ENCODE assay signal across 13 cellular contexts in genomic region chr2:155690785-155691184, GRCh38.
DNase-seq lines count a peak whose midpoint lies in the region; ATAC-seq and TF ChIP-seq lines count a peak whose summit lies in the region.
"Had no signal": no experiment of that assay in that cellular context is flagged by ENCODE, and none has a peak within 500 bp of the region (broad histone marks: within the 10 kb centered on the region; RNA-seq: fewer than 3 reads in every experiment).

No MANE protein-coding gene starts in this region.

- dilution Hi-C loops in mammary epithelial cell (cut with HindIII; ENCODE audit: low sequenced_read_pairs) = no loop called here

- peaks cover 11% of the 10 kb centered on the region for H3K4me1 ChIP-seq in OCI-LY3 (ENCODE audit: low read length)
- H3K4me1 ChIP-seq in GM23338 (ENCODE audit: insufficient read depth) = no peaks in the 10 kb centered on the region
- no peaks in the 10 kb centered on the region for H3K4me1 ChIP-seq in mammary epithelial cell (ENCODE audit: insufficient read depth, low read length)

- in situ Hi-C loops in mammary epithelial cell (cut with MboI; ENCODE audit: low sequenced_read_pairs in 2 of 2) = no loop called here

- H3K4me3 ChIP-seq in OCI-LY3 (ENCODE audit: low read length) (no peak overlapping the region), GM23338 (no peak overlapping the region), mammary epithelial cell (replicated peaks in 1 of 3; ENCODE audit: insufficient read depth in 1 of 3, low read depth in 2 of 3, low read length in 3 of 3) (no peak overlapping the region)

- no peaks in the 10 kb centered on the region for H3K27me3 Mint-ChIP-seq in GM23338 (ENCODE audit: insufficient read depth, low read depth, poor library complexity)
- H3K27me3 Mint-ChIP-seq: stimulated activated naive CD8-positive, alpha-beta T cell treated with anti-CD3 and anti-CD28 coated beads, Interleukin-15, amount 100 ng/mL, for 72 hours had no signal

- H3K36me3 ChIP-seq in OCI-LY3 (replicated peaks; ENCODE audit: low read depth, low read length) = no peaks in the 10 kb centered on the region
- no peaks in the 10 kb centered on the region for H3K36me3 ChIP-seq in GM23338 (ENCODE audit: insufficient read depth)
- no peaks in the 10 kb centered on the region for H3K36me3 ChIP-seq in mammary epithelial cell (ENCODE audit: insufficient read depth, low read length)

- ATAC-seq in GM18502 (IDR thresholded peaks at IDR 0.05; ENCODE audit: poor library complexity, unreplicated experiment) (peak; percentile 92), GM21423 (IDR thresholded peaks at IDR 0.05; ENCODE audit: unreplicated experiment) (peak; percentile 80), HG03097 (IDR thresholded peaks at IDR 0.05; ENCODE audit: low FRiP score, unreplicated experiment) (peak; percentile 68), GM23338 (no peak)
- ATAC-seq: stimulated activated naive CD8-positive, alpha-beta T cell treated with anti-CD3 and anti-CD28 coated beads, Interleukin-15, amount 100 ng/mL, for 72 hours had no signal

- DNase-seq in NCI-H526 (lab: John Stamatoyannopoulos, UW) (no peak), head of caudate nucleus (no peak), GM23338 (ENCODE audit: low spot score) (no peak), mammary epithelial cell (no peak)
- DNase-seq: activated CD4-positive, alpha-beta T cell treated with anti-CD3 and anti-CD28 coated beads, Interleukin-2, amount 50 U/mL, for 4 hours; effector CD4-positive, alpha-beta T cell; NCI-H1694; stimulated activated naive CD8-positive, alpha-beta T cell treated with anti-CD3 and anti-CD28 coated beads, Interleukin-15, amount 100 ng/mL, for 72 hours had no signal

- H3K79me2 ChIP-seq in OCI-LY3 (ENCODE audit: low read length) (no peaks in the 10 kb centered on the region), GM23338 (replicated peaks; ENCODE audit: insufficient read depth) (no peaks in the 10 kb centered on the region), mammary epithelial cell (ENCODE audit: insufficient read depth, low read length) (no peaks in the 10 kb centered on the region)

- BruUV-seq in mammary epithelial cell (replicated peaks; lab: Mats Ljungman, UMichigan) = no TSS peak

- H4K20me1 ChIP-seq in OCI-LY3 (ENCODE audit: insufficient read depth, low read length) (no peaks in the 10 kb centered on the region), GM23338 (replicated peaks; ENCODE audit: insufficient read depth) (no peaks in the 10 kb centered on the region), mammary epithelial cell (ENCODE audit: insufficient read depth, low read length) (no peaks in the 10 kb centered on the region)

- H3K9me2 ChIP-seq in GM23338 (ENCODE audit: insufficient read depth) = no peaks in the 10 kb centered on the region

- no peaks in the 10 kb centered on the region for H3F3A ChIP-seq in GM23338 (replicated peaks; ENCODE audit: low read depth)

- intact Hi-C loops in head of caudate nucleus (cut with DNase I) = no loop called here
- intact Hi-C loops in mammary epithelial cell (cut with micrococcal nuclease) = no loop called here

- no peaks in the 10 kb centered on the region for H3K9me3 ChIP-seq in OCI-LY3 (ENCODE audit: insufficient read depth, low read length)
- no peaks in the 10 kb centered on the region for H3K9me3 ChIP-seq in mammary epithelial cell (replicated peaks; ENCODE audit: insufficient read depth, low read length)

- no peak overlapping the region for H3K27ac Mint-ChIP-seq in GM23338
- H3K27ac Mint-ChIP-seq: nephron; stimulated activated naive CD8-positive, alpha-beta T cell treated with anti-CD3 and anti-CD28 coated beads, Interleukin-15, amount 100 ng/mL, for 72 hours had no signal

- H3K9ac ChIP-seq in OCI-LY3 (ENCODE audit: low read length) (no peak overlapping the region), mammary epithelial cell (ENCODE audit: insufficient read depth, low read length) (no peak overlapping the region)

- H2AFZ ChIP-seq in OCI-LY3 (ENCODE audit: low read depth, low read length) (no peak overlapping the region), GM23338 (no peak overlapping the region), mammary epithelial cell (ENCODE audit: low read depth, low read length) (no peak overlapping the region)

- H3K4me3 Mint-ChIP-seq in GM23338 = no peak overlapping the region
- H3K4me3 Mint-ChIP-seq: nephron; stimulated activated naive CD8-positive, alpha-beta T cell treated with anti-CD3 and anti-CD28 coated beads, Interleukin-15, amount 100 ng/mL, for 72 hours had no signal

- no peaks in the 10 kb centered on the region for H3K27me3 ChIP-seq in OCI-LY3 (ENCODE audit: low read depth, low read length)
- H3K27me3 ChIP-seq in GM23338 (ENCODE audit: insufficient read depth) = no peaks in the 10 kb centered on the region
- no peaks in the 10 kb centered on the region for H3K27me3 ChIP-seq in mammary epithelial cell (ENCODE audit: insufficient read depth, low read length)

- TF ChIP-seq CTCF in OCI-LY3 (IDR thresholded peaks at IDR 0.05; ENCODE audit: low read depth, low read length) (no peak), GM23338 (conservative IDR thresholded peaks at IDR 0.05; ENCODE audit: low read depth in 2 of 2) (no peak), mammary epithelial cell (conservative IDR thresholded peaks at IDR 0.05 in 1 of 2, IDR thresholded peaks at IDR 0.05 in 1 of 2; ENCODE audit: extremely low read depth in 1 of 2, insufficient read depth in 1 of 2, low read depth in 1 of 2, low read length in 2 of 2) (no peak)

- no peaks in the 10 kb centered on the region for H3K36me3 Mint-ChIP-seq in GM23338 (ENCODE audit: low read depth)

- H3K27ac ChIP-seq in OCI-LY3 (ENCODE audit: low read length) (no peak overlapping the region), GM23338 (ENCODE audit: low read depth) (no peak overlapping the region), mammary epithelial cell (ENCODE audit: insufficient read depth, low read depth, low read length) (no peak overlapping the region)

- H3K4me2 ChIP-seq in OCI-LY3 (ENCODE audit: low read length) = peak overlapping the region; percentile 29; the same call in 1 of the 2 replicates
- no peak overlapping the region for H3K4me2 ChIP-seq in GM23338
- no peak overlapping the region for H3K4me2 ChIP-seq in mammary epithelial cell (ENCODE audit: insufficient read depth, low read depth, low read length)

- no peaks in the 10 kb centered on the region for H3K4me1 Mint-ChIP-seq in GM23338
- H3K4me1 Mint-ChIP-seq: nephron; stimulated activated naive CD8-positive, alpha-beta T cell treated with anti-CD3 and anti-CD28 coated beads, Interleukin-15, amount 100 ng/mL, for 72 hours had no signal

- WGBS in mammary epithelial cell (ENCODE audit: low coverage, missing lambda C conversion rate) = 92% methylated on average over 2 of the region's 2 CpGs

- CTCF ChIA-PET in mammary epithelial cell (lab: Charles Lee; ENCODE audit: low non-redundant PET) = no interaction called here

- no peaks in the 10 kb centered on the region for H3K9me3 Mint-ChIP-seq in GM23338
- H3K9me3 Mint-ChIP-seq: nephron had no signal

TF ChIP-seq in GM23338, 12 proteins besides CTCF, POLR2A, EP300 and RAD21 (continues in another document):
- no peak for TF ChIP-seq EZH2 (IDR thresholded peaks at IDR 0.05; ENCODE audit: low read depth, unreplicated experiment)
- no peak for TF ChIP-seq POLR2AphosphoS5 (IDR thresholded peaks at IDR 0.05; ENCODE audit: low read depth)
- no peak for TF ChIP-seq JUNB (IDR thresholded peaks at IDR 0.05; ENCODE audit: unreplicated experiment)
- no peak for TF ChIP-seq ZNF331 (CRISPR knock-in tag; IDR thresholded peaks at IDR 0.05; ENCODE audit: low read depth)
- TF ChIP-seq STAT1 (IDR thresholded peaks at IDR 0.05; ENCODE audit: unreplicated experiment) = no peak
- TF ChIP-seq REST (IDR thresholded peaks at IDR 0.05; ENCODE audit: unreplicated experiment) = no peak
- no peak for TF ChIP-seq NANOG (IDR thresholded peaks at IDR 0.05; ENCODE audit: borderline replicate concordance)
- TF ChIP-seq ZNF114 (CRISPR knock-in tag; IDR thresholded peaks at IDR 0.05) = no peak
- no peak for TF ChIP-seq EZH2phosphoT487 (IDR thresholded peaks at IDR 0.05; ENCODE audit: unreplicated experiment)
- TF ChIP-seq CREB1 (CRISPR knock-in tag; IDR thresholded peaks at IDR 0.05; ENCODE audit: low read depth) = no peak
